In genomic region chrX:93259029-93259428, GRCh38 we compare ENCODE assay signal across 21 cellular contexts.
"Had no signal": no experiment of that assay in that cellular context is flagged by ENCODE, and none has a peak within 500 bp of the region (broad histone marks: within the 10 kb centered on the region; RNA-seq: fewer than 3 reads in every experiment).

No MANE protein-coding gene starts in this region.

- H3K27ac Mint-ChIP-seq: activated naive CD4-positive, alpha-beta T cell treated with anti-CD3 and anti-CD28 coated beads for 36 hours; immature natural killer cell; naive thymus-derived CD4-positive, alpha-beta T cell; T-helper 1 cell treated with Interleukin-12 subunit alpha and Interleukin-12 subunit beta and Interleukin-4 antibody, amounts not matched to agents 30 μg/mL and 1 μg/mL, for 36 hours had no signal

- H3K27me3 Mint-ChIP-seq: naive thymus-derived CD4-positive, alpha-beta T cell had no signal

- H3K9me3 ChIP-seq: body of pancreas, left ventricle myocardium inferior, neutrophil, pancreas, thoracic aorta, upper lobe of right lung had no signal

- H3K4me1 Mint-ChIP-seq: immature natural killer cell; naive thymus-derived CD4-positive, alpha-beta T cell had no signal

- H3K9me3 Mint-ChIP-seq: activated naive CD4-positive, alpha-beta T cell treated with anti-CD3 and anti-CD28 coated beads for 36 hours; T-helper 1 cell treated with Interleukin-12 subunit alpha and Interleukin-12 subunit beta and Interleukin-4 antibody, amounts not matched to agents 30 μg/mL and 1 μg/mL, for 36 hours had no signal

- H3K36me3 Mint-ChIP-seq: immature natural killer cell; naive thymus-derived CD4-positive, alpha-beta T cell had no signal

- H3K4me1 ChIP-seq: body of pancreas, left ventricle myocardium inferior, pancreas, upper lobe of right lung had no signal

- H3K27ac ChIP-seq: body of pancreas, dorsolateral prefrontal cortex, left ventricle myocardium inferior, neutrophil, pancreas, thoracic aorta, upper lobe of right lung had no signal

- ATAC-seq: activated T-cell treated with anti-CD3 and anti-CD28 coated beads, Interleukin-2, amount 50 U/mL, for 4 hours; body of pancreas; naive thymus-derived CD4-positive, alpha-beta T cell; pancreas; sciatic nerve; upper lobe of right lung had no signal

- H3K36me3 ChIP-seq: left ventricle myocardium inferior, neutrophil, pancreas, thoracic aorta, upper lobe of right lung had no signal

- H3K4me3 ChIP-seq: body of pancreas, dorsolateral prefrontal cortex, left ventricle myocardium inferior, pancreas, smooth muscle cell, thoracic aorta, upper lobe of right lung had no signal

- H3K4me2 ChIP-seq: smooth muscle cell had no signal

- H3K27me3 ChIP-seq: body of pancreas, neutrophil, pancreas, upper lobe of right lung had no signal

- H3K4me3 Mint-ChIP-seq: activated naive CD4-positive, alpha-beta T cell treated with anti-CD3 and anti-CD28 coated beads for 36 hours; activated T-cell treated with anti-CD3 and anti-CD28 coated beads, Interleukin-2, amount 50 U/mL, for 4 hours; immature natural killer cell; naive thymus-derived CD4-positive, alpha-beta T cell; T-helper 1 cell treated with Interleukin-12 subunit alpha and Interleukin-12 subunit beta and Interleukin-4 antibody, amounts not matched to agents 30 μg/mL and 1 μg/mL, for 36 hours had no signal

- DNase-seq: activated CD4-positive, alpha-beta T cell treated with anti-CD3 and anti-CD28 coated beads, Interleukin-2, amount 50 U/mL, for 1 hour; activated CD4-positive, CD25-positive, alpha-beta regulatory T cell treated with anti-CD3 and anti-CD28 coated beads, Interleukin-2, amount 50 U/mL, for 72 hours; activated CD8-positive, alpha-beta memory T cell treated with anti-CD3 and anti-CD28 coated beads, Interleukin-2, amount 50 U/mL, for 4 hours; activated naive CD4-positive, alpha-beta T cell treated with anti-CD3 and anti-CD28 coated beads for 36 hours; activated T-cell treated with anti-CD3 and anti-CD28 coated beads, Interleukin-2, amount 50 U/mL, for 4 hours; body of pancreas; caudate nucleus; dorsolateral prefrontal cortex; head of caudate nucleus; immature natural killer cell; kidney glomerular epithelial cell; left ventricle myocardium inferior; naive thymus-derived CD4-positive, alpha-beta T cell; pancreas; stimulated activated CD4-positive, alpha-beta T cell treated with anti-CD3 and anti-CD28 coated beads, Interleukin-4, amount 100 ng/mL, for 1 hour; upper lobe of right lung had no signal
